Comparison of ENCODE assay signal across 8 cellular contexts in genomic region chr3:136659253-136659652, GRCh38.
DNase-seq lines count a peak whose midpoint lies in the region; ATAC-seq and TF ChIP-seq lines count a peak whose summit lies in the region.

No MANE protein-coding gene starts in this region.

- no peak overlapping the region for H3K4me3 Mint-ChIP-seq in osteocyte (ENCODE audit: unreplicated experiment)

- no peak for TF ChIP-seq CTCF in osteocyte (IDR thresholded peaks at IDR 0.05)

- peaks cover 11% of the 10 kb centered on the region for H3K4me1 Mint-ChIP-seq in osteocyte (ENCODE audit: unreplicated experiment)

- no peak overlapping the region for H3K27ac Mint-ChIP-seq in osteocyte (ENCODE audit: unreplicated experiment)

- DNase-seq in DMS79 (lab: John Stamatoyannopoulos, UW), result peak; percentile 16
- peak; percentile 7 for DNase-seq in NCI-H2107 (lab: John Stamatoyannopoulos, UW)
- DNase-seq in dermis blood vessel endothelial cell, result peak; percentile 29
- DNase-seq in myocyte (ENCODE audit: low read depth), result peak; percentile 35
- no peak for DNase-seq in NCI-H187 treated with DMSO at 0.1 percent for 48 hours (lab: John Stamatoyannopoulos, UW)
- DNase-seq in osteocyte (ENCODE audit: extremely low spot score, unreplicated experiment), result no peak

- H3K27me3 Mint-ChIP-seq in osteocyte (ENCODE audit: unreplicated experiment), result no peaks in the 10 kb centered on the region

- H3K9me3 Mint-ChIP-seq in osteocyte (ENCODE audit: unreplicated experiment), result peaks cover 10% of the 10 kb centered on the region

- no peak for ATAC-seq in GM18858 (IDR thresholded peaks at IDR 0.05; ENCODE audit: unreplicated experiment)
- no peak for ATAC-seq in activated CD4-positive, CD25-positive, alpha-beta regulatory T cell treated with anti-CD3 and anti-CD28 coated beads, Interleukin-2, amount 50 U/mL, for 24 hours

- H3K36me3 Mint-ChIP-seq in osteocyte (ENCODE audit: unreplicated experiment), result peaks cover 8% of the 10 kb centered on the region

Comparison
In these comparisons a context has a peak if more than half of its experiments do, and no peak if none do; other contexts are left out.
1. DNase-seq: peak in DMS79 (single experiment), NCI-H2107 (single experiment), dermis blood vessel endothelial cell (single experiment) and myocyte (single experiment); none in NCI-H187 treated with DMSO at 0.1 percent for 48 hours (single experiment) and osteocyte (single experiment).